ENCODE assay signal across 13 cellular contexts in genomic region chr17:82193520-82194236, GRCh38. TPM values are rescaled to one million over a fixed set of nuclear protein-coding genes. Genes with fewer than 3 reads are reported as not detected.
A peak's percentile ranks its signal among the peaks of the same experiment; 100 is the strongest.
DNase-seq lines count a peak whose midpoint lies in the region; ATAC-seq, FAIRE-seq and TF ChIP-seq lines count a peak whose summit lies in the region.
"Had no signal": no experiment of that assay in that cellular context is flagged by ENCODE, and none has a peak within 500 bp of the region (broad histone marks: within the 10 kb centered on the region; RNA-seq: fewer than 3 reads in every experiment).

No MANE protein-coding gene starts in this region.

- intact Hi-C loops in heart left ventricle (cut with DNase I), result no loop called here
- intact Hi-C loops in sciatic nerve (cut with DNase I), result no loop called here
- intact Hi-C loops in uterus (cut with DNase I; ENCODE audit: low total_unique reads), result no loop called here

- H3K9me3 ChIP-seq in heart left ventricle, result no peaks in the 10 kb centered on the region
- H3K9me3 ChIP-seq in uterus, result no peaks in the 10 kb centered on the region
- H3K9me3 ChIP-seq: Caco-2 had no signal

- peak; percentile 89 for FAIRE-seq in GM18507 (lab: Jason Lieb, UNC)
- FAIRE-seq in frontal cortex (lab: Jason Lieb, UNC), result no peak

- H3K4me3 ChIP-seq in heart left ventricle, result peak overlapping the region in 7 of 12 donors; percentile 3 to 51 (median 33)
- no peak overlapping the region for H3K4me3 ChIP-seq in uterus
- H3K4me3 ChIP-seq: skin epidermis had no signal

- TF ChIP-seq POLR2A in heart left ventricle (IDR thresholded peaks at IDR 0.05) (no peak), uterus (IDR thresholded peaks at IDR 0.05) (no peak)

- TF ChIP-seq CTCF in heart left ventricle (IDR thresholded peaks at IDR 0.05) (no peak), uterus (IDR thresholded peaks at IDR 0.05) (no peak)

- H3K36me3 ChIP-seq in heart left ventricle (peaks cover 0 to 58% (median 37%) of the 10 kb centered on the region in 9 donors), uterus (no peaks in the 10 kb centered on the region)

- H3K27ac ChIP-seq in heart left ventricle (peak overlapping the region in 2 of 12 donors; percentile 3 to 89), uterus (no peak overlapping the region)

- WGBS in heart left ventricle, 4 donors, result 79 to 85% (median 83%) methylated on average over 16 of the region's 16 CpGs

- no peak for DNase-seq in GM18507 (ENCODE audit: extremely low spot score, insufficient read length, low read depth)
- peak; percentile 38 for DNase-seq in NOMO-1 treated with dmso at 0.1 percent for 144 hours (lab: John Stamatoyannopoulos, UW; ENCODE audit: unreplicated experiment)
- DNase-seq in heart left ventricle, result no peak
- DNase-seq in sciatic nerve (ENCODE audit: low spot score), result no peak
- no peak for DNase-seq in activated naive CD4-positive, alpha-beta T cell treated with anti-CD3 and anti-CD28 coated beads, Interleukin-2, amount 50 U/mL, for 16 hours
- no peak for DNase-seq in frontal cortex (ENCODE audit: low spot score in 2 of 2)
- DNase-seq in uterus, result no peak
- DNase-seq: activated naive CD4-positive, alpha-beta T cell; Caco-2; left cardiac atrium; NCI-H1092; NCI-H345 had no signal

- H3K27me3 ChIP-seq in heart left ventricle (no peaks in the 10 kb centered on the region), uterus (no peaks in the 10 kb centered on the region)

- ATAC-seq in heart left ventricle (peak in 2 of 4 donors; percentile 57 to 66), sciatic nerve (peak; percentile 72)

- peaks cover 0 to 5% (median 0%) of the 10 kb centered on the region in 12 donors for H3K4me1 ChIP-seq in heart left ventricle
- H3K4me1 ChIP-seq in uterus, result no peaks in the 10 kb centered on the region
- H3K4me1 ChIP-seq: Caco-2 had no signal

RNA-seq across cellular contexts. Expression of gene CCDC57, which starts 19.0 kb away (rescaled TPM):
- total RNA-seq in heart left ventricle (10 to 100 TPM in 5 of 9 donors, 1 to 10 TPM in 4; 4.3 to 17.6 (median 10.7) TPM), sciatic nerve (50.6 TPM), frontal cortex (17.1 TPM), uterus (10 to 100 TPM in 2 of 4 donors, 1 to 10 TPM in 2; 4.4 to 88.2 (median 17.6) TPM)
- 1 to 10 TPM; 8.7 to 9.5 TPM for polyA plus RNA-seq in heart left ventricle

RNA-seq across cellular contexts. Expression of gene SLC16A3, which starts 35.2 kb away (rescaled TPM):
- total RNA-seq in heart left ventricle, result 10 to 100 TPM in 5 of 9 donors, 1 to 10 TPM in 4; 6.5 to 56.0 (median 12.9) TPM
- polyA plus RNA-seq in heart left ventricle, result 10 to 100 TPM in 1 of 2 donors, 1 to 10 TPM in 1; 8.3 to 33.9 TPM
- total RNA-seq in sciatic nerve, result 53.1 TPM
- 2.0 TPM for total RNA-seq in frontal cortex
- total RNA-seq in uterus, result 10 to 100 TPM in 2 of 4 donors, 1 to 10 TPM in 2; 1.5 to 28.6 (median 12.2) TPM

Comparison
In these comparisons a context has a peak if more than half of its experiments do, and no peak if none do; other contexts are left out.
1. H3K4me3 ChIP-seq: peak in heart left ventricle (7 of 12); none in uterus (0 of 2).